In the genomic region with DNA sequence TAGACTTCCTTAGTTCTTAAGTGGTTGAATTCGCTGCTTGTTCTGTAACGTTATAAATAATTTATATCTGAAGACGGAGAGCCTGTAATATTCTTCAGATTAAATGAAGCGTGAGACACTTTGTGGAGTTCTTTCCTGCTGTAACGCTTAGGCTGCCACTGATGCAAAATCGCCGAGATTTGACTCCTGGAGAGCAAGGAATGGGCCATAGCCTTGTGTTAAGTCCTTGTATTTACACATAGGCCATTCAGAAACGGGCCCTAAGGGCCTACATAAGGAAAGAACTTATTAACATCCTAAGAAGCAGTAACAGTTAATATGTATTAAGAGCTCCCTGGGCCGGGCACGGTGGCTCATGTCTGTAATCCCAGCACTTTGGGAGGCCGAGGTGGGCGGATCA, we compare ENCODE assay signal across 9 cellular contexts. TPM values are rescaled to one million over a fixed set of nuclear protein-coding genes. Genes with fewer than 3 reads are reported as not detected.
DNase-seq lines count a peak whose midpoint lies in the region; TF ChIP-seq lines count a peak whose summit lies in the region.
"Had no signal": no experiment of that assay in that cellular context is flagged by ENCODE, and none has a peak within 500 bp of the region (broad histone marks: within the 10 kb centered on the region; RNA-seq: fewer than 3 reads in every experiment).

No MANE protein-coding gene starts in this region.

- WGBS in mammary epithelial cell (ENCODE audit: low coverage, missing lambda C conversion rate) = 36% methylated on average over 12 of the region's 12 CpGs

- H3K4me3 ChIP-seq in A673 (ENCODE audit: low read depth, low read length, poor library complexity, severe bottlenecking) (peak overlapping the region; percentile 100), mammary epithelial cell (replicated peaks in 1 of 3; ENCODE audit: insufficient read depth in 1 of 3, low read depth in 2 of 3, low read length in 3 of 3) (peak overlapping the region; percentile 91 to 96 (median 94)), muscle layer of colon (ENCODE audit: low read depth in 1 of 2, low read length in 2 of 2) (peak overlapping the region; percentile 70 to 76)

- peak overlapping the region; percentile 93 for H3K4me3 Mint-ChIP-seq in HFFc6

- no peaks in the 10 kb centered on the region for H3K27me3 ChIP-seq in A673 (replicated peaks; ENCODE audit: insufficient read depth, low read depth, low read length, poor library complexity)
- H3K27me3 ChIP-seq in mammary epithelial cell (ENCODE audit: insufficient read depth, low read length) = no peaks in the 10 kb centered on the region
- H3K27me3 ChIP-seq in muscle layer of colon (ENCODE audit: control insufficient read depth in 1 of 2, insufficient read depth in 2 of 2, low read length in 2 of 2) = no peaks in the 10 kb centered on the region

- no peaks in the 10 kb centered on the region for H3K9me3 ChIP-seq in A673 (ENCODE audit: low read depth, low read length, poor library complexity, severe bottlenecking)
- no peaks in the 10 kb centered on the region for H3K9me3 ChIP-seq in mammary epithelial cell (replicated peaks; ENCODE audit: insufficient read depth, low read length)
- no peaks in the 10 kb centered on the region for H3K9me3 ChIP-seq in muscle layer of colon (ENCODE audit: low read length)

- peaks cover 3% of the 10 kb centered on the region for H3K27me3 Mint-ChIP-seq in HFFc6 (ENCODE audit: insufficient read depth)

- dilution Hi-C loops in mammary epithelial cell (cut with HindIII; ENCODE audit: low sequenced_read_pairs) = no loop called here

- peak overlapping the region; percentile 92 for H3K27ac ChIP-seq in A673 (ENCODE audit: low read depth, low read length, poor library complexity, severe bottlenecking)
- H3K27ac ChIP-seq in mammary epithelial cell (ENCODE audit: insufficient read depth, low read depth, low read length) = peak overlapping the region; percentile 78
- H3K27ac ChIP-seq in muscle layer of colon (ENCODE audit: low read depth, low read length) = peak overlapping the region; percentile 94

- TF ChIP-seq CTCF in A673 (conservative IDR thresholded peaks at IDR 0.05; ENCODE audit: low read depth, low read length) (no peak), HFFc6 (IDR thresholded peaks at IDR 0.05) (no peak), mammary epithelial cell (conservative IDR thresholded peaks at IDR 0.05 in 1 of 2, IDR thresholded peaks at IDR 0.05 in 1 of 2; ENCODE audit: extremely low read depth in 1 of 2, insufficient read depth in 1 of 2, low read depth in 1 of 2, low read length in 2 of 2) (no peak)

- CTCF ChIA-PET in A673 (lab: Charles Lee) = no interaction called here
- CTCF ChIA-PET in mammary epithelial cell (lab: Charles Lee; ENCODE audit: low non-redundant PET) = no interaction called here

- in situ Hi-C loops in mammary epithelial cell (cut with MboI; ENCODE audit: low sequenced_read_pairs in 2 of 2) = loop anchor here in 1 of 2 donors (25.0 kb wide), 2 partner anchors 632 to 832 kb away; no protein-coding TSS in a partner anchor

- POLR2A ChIA-PET in A673 (lab: Charles Lee; ENCODE audit: low non-redundant PET) = no interaction called here

- DNase-seq in A673 (ENCODE audit: low spot score) (peak; percentile 44), HFFc6 (no peak), mammary epithelial cell (no peak), activated gamma-delta T cell treated with Interleukin-2 at 50 U/mL for 16 hours (no peak), foreskin melanocyte (no peak), NCI-H526 (lab: John Stamatoyannopoulos, UW) (no peak), DMS53 (lab: John Stamatoyannopoulos, UW) (no peak)
- DNase-seq: NCI-H2107 had no signal

- peaks cover 57% of the 10 kb centered on the region for H3K79me2 ChIP-seq in mammary epithelial cell (ENCODE audit: insufficient read depth, low read length)

- H3K9ac ChIP-seq in mammary epithelial cell (ENCODE audit: insufficient read depth, low read length) = peak overlapping the region; percentile 88
- peak overlapping the region; percentile 51 for H3K9ac ChIP-seq in muscle layer of colon (ENCODE audit: low read length)

- peak overlapping the region; percentile 96 for H3K4me2 ChIP-seq in mammary epithelial cell (ENCODE audit: insufficient read depth, low read depth, low read length)

- BruUV-seq in A673 (replicated peaks; lab: Mats Ljungman, UMichigan) = no TSS peak
- BruUV-seq in mammary epithelial cell (replicated peaks; lab: Mats Ljungman, UMichigan) = no TSS peak

- peak overlapping the region; percentile 85 for H3K27ac Mint-ChIP-seq in HFFc6

- H3K4me1 ChIP-seq in A673 (ENCODE audit: insufficient read depth, low read length, poor library complexity, severe bottlenecking) (peaks cover 7% of the 10 kb centered on the region), mammary epithelial cell (ENCODE audit: insufficient read depth, low read length) (peaks cover 23% of the 10 kb centered on the region), muscle layer of colon (ENCODE audit: insufficient read depth, low read length) (peaks cover 27% of the 10 kb centered on the region)

- H4K20me1 ChIP-seq in mammary epithelial cell (ENCODE audit: insufficient read depth, low read length) = no peaks in the 10 kb centered on the region

- intact Hi-C loops in A673 (cut with micrococcal nuclease; ENCODE audit: unreplicated experiment) = no loop called here
- intact Hi-C loops in mammary epithelial cell (cut with micrococcal nuclease) = loop anchor here (5.0 kb wide), 1 partner anchor 112 kb away; the partner anchor contains the start of gene TRPV3

- H3K36me3 ChIP-seq in A673 (ENCODE audit: insufficient read depth, low read length, poor library complexity, severe bottlenecking) (peaks cover 3% of the 10 kb centered on the region), mammary epithelial cell (ENCODE audit: insufficient read depth, low read length) (no peaks in the 10 kb centered on the region), muscle layer of colon (ENCODE audit: insufficient read depth, low read length) (peaks cover 9% of the 10 kb centered on the region)

- H2AFZ ChIP-seq in mammary epithelial cell (ENCODE audit: low read depth, low read length) = no peak overlapping the region

- no peaks in the 10 kb centered on the region for H3K9me3 Mint-ChIP-seq in HFFc6

- peaks cover 27% of the 10 kb centered on the region for H3K4me1 Mint-ChIP-seq in HFFc6 (ENCODE audit: low read depth)

- peaks cover 24% of the 10 kb centered on the region for H3K36me3 Mint-ChIP-seq in HFFc6 (ENCODE audit: low read depth)

RNA-seq across cellular contexts. Expression of gene EMC6, which starts 0.9 kb away (rescaled TPM):
- total RNA-seq in A673 (2021) = 68.7 and 70.9 TPM in 2 replicates
- 10 to 100 TPM; 57.6 to 66.8 (median 64.1) TPM for total RNA-seq in HFFc6 (2021; fragmentation: NEBNext Ultra II Directional; extraction: Animal tissue kit (Norgen Biotek cat#: 25700))
- total RNA-seq in mammary epithelial cell = 10 to 100 TPM; 11.0 to 57.9 TPM
- polyA plus RNA-seq in mammary epithelial cell = 61.8 TPM
- 4.9 TPM for polyA minus RNA-seq in mammary epithelial cell

RNA-seq across cellular contexts. Expression of gene TAX1BP3, which starts 1.2 kb away (rescaled TPM):
- total RNA-seq in A673 (2021) (79.0 and 92.5 TPM in 2 replicates), mammary epithelial cell (100 to 1,000 TPM; 188 to 213 TPM)
- total RNA-seq in HFFc6 (2021; fragmentation: NEBNext Ultra II Directional; extraction: Animal tissue kit (Norgen Biotek cat#: 25700)) = 100 to 1,000 TPM; 289 to 336 (median 313) TPM
- polyA plus RNA-seq in mammary epithelial cell = 141 TPM
- polyA minus RNA-seq in mammary epithelial cell = 78.6 TPM

RNA-seq across cellular contexts. Expression of gene P2RX5, which starts 26.4 kb away (rescaled TPM):
- total RNA-seq in A673 (2021) (0.45 and 1.4 TPM in 2 replicates), mammary epithelial cell (1 to 10 TPM; 3.0 to 4.5 TPM)
- 10 to 100 TPM in 2 of 6 experiments, 1 to 10 TPM in 4; 5.2 to 16.1 (median 7.0) TPM for total RNA-seq in HFFc6 (2021; fragmentation: NEBNext Ultra II Directional; extraction: Animal tissue kit (Norgen Biotek cat#: 25700))
- polyA plus RNA-seq in mammary epithelial cell = 4.7 TPM
- 1.7 TPM for polyA minus RNA-seq in mammary epithelial cell

RNA-seq across cellular contexts. Expression of gene CTNS, which starts 33.0 kb away (rescaled TPM):
- total RNA-seq in A673 (2021) (12.6 and 14.3 TPM in 2 replicates), mammary epithelial cell (10 to 100 TPM; 16.9 to 18.8 TPM)
- 10 to 100 TPM in 1 of 6 experiments, 1 to 10 TPM in 5; 8.8 to 10.2 (median 9.0) TPM for total RNA-seq in HFFc6 (2021; fragmentation: NEBNext Ultra II Directional; extraction: Animal tissue kit (Norgen Biotek cat#: 25700))
- polyA plus RNA-seq in mammary epithelial cell = 9.7 TPM
- polyA minus RNA-seq in mammary epithelial cell = 2.1 TPM

RNA-seq across cellular contexts. Expression of gene SHPK, which starts 33.5 kb away (rescaled TPM):
- total RNA-seq in A673 (2021) = 20.0 and 22.2 TPM in 2 replicates
- total RNA-seq in HFFc6 (2021; fragmentation: NEBNext Ultra II Directional; extraction: Animal tissue kit (Norgen Biotek cat#: 25700)) = 10 to 100 TPM in 1 of 6 experiments, 1 to 10 TPM in 5; 7.9 to 10.5 (median 9.1) TPM
- 10 to 100 TPM; 11.8 to 14.5 TPM for total RNA-seq in mammary epithelial cell
- 12.0 TPM for polyA plus RNA-seq in mammary epithelial cell
- 16.5 TPM for polyA minus RNA-seq in mammary epithelial cell
